Comparison of ENCODE assay signal across 8 cellular contexts in the genomic region with DNA sequence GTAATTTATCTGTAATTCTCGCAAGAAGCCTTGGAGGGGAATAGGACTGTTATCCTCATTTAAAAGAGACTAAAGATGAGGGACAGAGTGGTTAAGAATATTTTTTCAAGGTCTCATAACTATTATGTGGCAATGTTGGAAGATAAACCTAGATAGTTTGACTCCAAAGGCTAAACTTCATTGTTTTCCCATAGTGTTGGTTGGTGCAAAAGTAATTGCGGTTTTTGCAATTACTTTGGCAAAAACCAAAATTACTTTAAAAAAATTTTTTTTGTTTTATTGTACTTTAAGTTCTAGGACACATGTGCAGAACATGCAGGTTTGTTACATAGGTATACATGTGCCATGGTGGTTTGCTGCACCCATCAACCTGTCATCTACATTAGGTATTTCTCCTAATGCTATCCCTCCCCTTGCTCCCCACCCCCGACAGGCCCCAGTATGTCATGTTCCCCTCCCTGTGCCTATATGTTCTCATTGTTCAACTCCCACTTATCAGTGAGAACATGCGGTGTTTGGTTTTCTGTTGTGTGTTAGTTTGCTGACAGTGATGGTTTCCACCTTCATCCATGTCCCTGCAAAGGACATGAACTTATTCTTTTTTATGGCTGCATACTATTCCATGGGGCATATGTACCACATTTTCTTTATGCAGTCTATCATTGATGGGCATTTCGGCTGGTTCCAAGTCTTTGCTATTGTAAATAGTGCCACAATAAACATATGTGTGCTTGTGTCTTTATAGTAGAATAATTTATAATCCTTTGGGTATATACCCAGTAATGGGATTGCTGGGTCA.
DNase-seq lines count a peak whose midpoint lies in the region; ATAC-seq, FAIRE-seq and TF ChIP-seq lines count a peak whose summit lies in the region.
"Not testable (repeated sequence)": the region's sequence is repeated elsewhere in the genome, so short reads cannot be mapped to it uniquely, and the experiment has no call there.

No MANE protein-coding gene starts in this region.

- H3K4me2 ChIP-seq in GM12878 (ENCODE audit: control insufficient read depth, insufficient read depth); K562 (ENCODE audit: insufficient read depth, low read length); mammary epithelial cell (ENCODE audit: insufficient read depth, low read depth, low read length); HepG2 (ENCODE audit: low read depth, low read length); smooth muscle cell: not testable (repeated sequence)

- not testable (repeated sequence) for H3K79me2 ChIP-seq in GM12878 (ENCODE audit: control insufficient read depth, insufficient read depth, low read length); K562 (ENCODE audit: control insufficient read depth, insufficient read depth, low read length); mammary epithelial cell (ENCODE audit: insufficient read depth, low read length); HepG2 (ENCODE audit: insufficient read depth, low read length); smooth muscle cell (ENCODE audit: low read depth)

- not testable (repeated sequence) for H3K4me1 ChIP-seq in HEK293 (ENCODE audit: control insufficient read depth, insufficient read depth, low read length); GM12878 (ENCODE audit: control insufficient read depth, insufficient read depth, low read length); K562 (replicated peaks in 1 of 2; ENCODE audit: control insufficient read depth in 2 of 2, insufficient read depth in 2 of 2, low read length in 2 of 2); HepG2 (ENCODE audit: insufficient read depth, low read length); smooth muscle cell (ENCODE audit: low read depth)
- peaks cover 15% of the 10 kb centered on the region for H3K4me1 ChIP-seq in RWPE2 (ENCODE audit: insufficient read depth, poor library complexity, severe bottlenecking)
- H3K4me1 ChIP-seq in mammary epithelial cell (ENCODE audit: insufficient read depth, low read length) = peaks cover 12% of the 10 kb centered on the region

- not testable (repeated sequence) for H4K20me1 ChIP-seq in GM12878 (ENCODE audit: control insufficient read depth, insufficient read depth); K562 (replicated peaks; ENCODE audit: control insufficient read depth, insufficient read depth, low read length); mammary epithelial cell (ENCODE audit: insufficient read depth, low read length); HepG2 (ENCODE audit: insufficient read depth, low read length); smooth muscle cell (ENCODE audit: low read depth)

- intact Hi-C loops in GM12878 (cut with micrococcal nuclease; ENCODE audit: unreplicated experiment); K562 (cut with micrococcal nuclease); mammary epithelial cell (cut with micrococcal nuclease); HepG2 (cut with micrococcal nuclease; ENCODE audit: unreplicated experiment): not testable (repeated sequence)

- not testable (repeated sequence) for H2AFZ ChIP-seq in GM12878 (ENCODE audit: control insufficient read depth, low read depth, low read length); K562 (ENCODE audit: low read depth, low read length); mammary epithelial cell (ENCODE audit: low read depth, low read length); HepG2 (ENCODE audit: low read length)
- H2AFZ ChIP-seq in smooth muscle cell (ENCODE audit: low read depth) = peak overlapping the region; percentile 39

- FAIRE-seq in GM12878 (lab: Jason Lieb, UNC); K562 (lab: Jason Lieb, UNC); HepG2 (lab: Jason Lieb, UNC): not testable (repeated sequence)

- TF ChIP-seq RAD21 in GM12878 (IDR thresholded peaks at IDR 0.05; ENCODE audit: insufficient read depth, low read depth, low read length); K562 (CRISPR knock-in tag; conservative IDR thresholded peaks at IDR 0.05 in 1 of 2, IDR thresholded peaks at IDR 0.05 in 1 of 2); HepG2 (CRISPR knock-in tag; IDR thresholded peaks at IDR 0.05): not testable (repeated sequence)

- H3K27me3 ChIP-seq in RWPE2 (ENCODE audit: insufficient read depth, poor library complexity, severe bottlenecking); GM12878 (replicated peaks in 1 of 2; ENCODE audit: control insufficient read depth in 2 of 2, insufficient read depth in 2 of 2, low read length in 1 of 2); K562 (ENCODE audit: control insufficient read depth in 2 of 2, insufficient read depth in 2 of 2, low read length in 2 of 2); mammary epithelial cell (ENCODE audit: insufficient read depth, low read length); HepG2 (ENCODE audit: control insufficient read depth in 1 of 2, insufficient read depth in 2 of 2, low read length in 2 of 2); smooth muscle cell (ENCODE audit: low read depth): not testable (repeated sequence)

- SMC1A ChIA-PET in GM12878 (lab: Charles Lee; ENCODE audit: uncharacterized antibody, unreplicated experiment) = not testable (repeated sequence)

- RAD21 ChIA-PET in GM12878 (lab: Charles Lee; ENCODE audit: unreplicated experiment) = not testable (repeated sequence)

- not testable (repeated sequence) for ATAC-seq in RWPE2 (ENCODE audit: low read depth); GM12878; K562; HepG2

- H3K27ac ChIP-seq in HEK293 (ENCODE audit: extremely low read depth, low read depth, low read length); GM12878 (ENCODE audit: control insufficient read depth, insufficient read depth); K562 (ENCODE audit: extremely low read depth, low read depth, low read length); HepG2 (ENCODE audit: extremely low read length, insufficient read depth, low read length); smooth muscle cell (ENCODE audit: low read depth): not testable (repeated sequence)
- H3K27ac ChIP-seq in RWPE2 (ENCODE audit: poor library complexity, severe bottlenecking) (peak overlapping the region; percentile 47), mammary epithelial cell (ENCODE audit: insufficient read depth, low read depth, low read length) (peak overlapping the region; percentile 22)

- in situ Hi-C loops in GM12878 (cut with MboI); K562 (cut with MboI); mammary epithelial cell (cut with MboI; ENCODE audit: low sequenced_read_pairs in 2 of 2); HepG2 (cut with HindIII; ENCODE audit: extremely low pct_ligation_motif_present, low pct_unique_long_range_greater_than_20kb): not testable (repeated sequence)

- CTCF ChIA-PET in HEK293 (lab: Yijun Ruan, JAX); HEK293T (lab: Yijun Ruan, JAX); K562 (lab: Yijun Ruan, JAX; ENCODE audit: low intra/inter-chr PET ratio); mammary epithelial cell (lab: Charles Lee; ENCODE audit: low non-redundant PET); HepG2 (lab: Yijun Ruan, JAX; ENCODE audit: low intra/inter-chr PET ratio, low total read pairs): not testable (repeated sequence)
- CTCF ChIA-PET in GM12878 (lab: Yijun Ruan, JAX) = interaction anchor here (1.1 kb wide), 1 partner anchor 11 kb away, joined by 3 read pairs; no protein-coding TSS in a partner anchor

- 38% methylated on average over 5 of the region's 5 CpGs for WGBS in GM12878 (ENCODE audit: insufficient coverage, insufficient replicate concordance, low lambda C conversion rate, missing lambda C conversion rate)
- WGBS in K562 (ENCODE audit: insufficient coverage, low coverage, missing lambda C conversion rate) = 9% methylated on average over 5 of the region's 5 CpGs
- WGBS in mammary epithelial cell (ENCODE audit: low coverage, missing lambda C conversion rate) = 95% methylated on average over 5 of the region's 5 CpGs
- 60% methylated on average over 5 of the region's 5 CpGs for WGBS in HepG2 (ENCODE audit: low lambda C conversion rate)
- 97% methylated on average over 5 of the region's 5 CpGs for WGBS in smooth muscle cell (ENCODE audit: low lambda C conversion rate)

- not testable (repeated sequence) for TF ChIP-seq EP300 in GM12878 (IDR thresholded peaks at IDR 0.05; ENCODE audit: borderline replicate concordance in 1 of 2, control insufficient read depth in 1 of 2, low read depth in 2 of 2, low read length in 2 of 2); K562 (IDR thresholded peaks at IDR 0.05; ENCODE audit: low read length); HepG2 (IDR thresholded peaks at IDR 0.05; ENCODE audit: low read depth in 2 of 2, low read length in 2 of 2); HepG2 (CRISPR knock-in tag; IDR thresholded peaks at IDR 0.05; ENCODE audit: borderline replicate concordance)

- dilution Hi-C loops in mammary epithelial cell (cut with HindIII; ENCODE audit: low sequenced_read_pairs) = not testable (repeated sequence)

- not testable (repeated sequence) for TF ChIP-seq POLR2A in GM12878 (IDR thresholded peaks at IDR 0.05; ENCODE audit: low read depth, low read length); K562 (conservative IDR thresholded peaks at IDR 0.05); HepG2 (IDR thresholded peaks at IDR 0.05; ENCODE audit: insufficient read depth in 1 of 2, low read depth in 2 of 2, low read length in 2 of 2)

- TF ChIP-seq CTCF in HEK293 (tag by site-specific recombination; IDR thresholded peaks at IDR 0.05); RWPE2 (IDR thresholded peaks at IDR 0.05; ENCODE audit: poor library complexity, severe bottlenecking); GM12878 (IDR thresholded peaks at IDR 0.05 in 2 of 3, conservative IDR thresholded peaks at IDR 0.05 in 1 of 3; ENCODE audit: control insufficient read depth in 2 of 3, extremely low read depth in 1 of 3, insufficient read depth in 1 of 3, low read depth in 3 of 3, low read length in 3 of 3); K562 (IDR thresholded peaks at IDR 0.05 in 2 of 3, conservative IDR thresholded peaks at IDR 0.05 in 1 of 3; ENCODE audit: insufficient read depth in 2 of 3, low read depth in 1 of 3, low read length in 3 of 3); mammary epithelial cell (conservative IDR thresholded peaks at IDR 0.05 in 1 of 2, IDR thresholded peaks at IDR 0.05 in 1 of 2; ENCODE audit: extremely low read depth in 1 of 2, insufficient read depth in 1 of 2, low read depth in 1 of 2, low read length in 2 of 2); HepG2 (CRISPR knock-in tag; IDR thresholded peaks at IDR 0.05); smooth muscle cell (IDR thresholded peaks at IDR 0.05; ENCODE audit: borderline replicate concordance, insufficient read depth, poor library complexity, severe bottlenecking): not testable (repeated sequence)

- not testable (repeated sequence) for H3K36me3 ChIP-seq in HEK293 (ENCODE audit: control insufficient read depth in 2 of 2, insufficient read depth in 1 of 2, low read length in 2 of 2); RWPE2 (ENCODE audit: low read depth); GM12878 (ENCODE audit: control insufficient read depth in 2 of 2, insufficient read depth in 2 of 2, low read length in 1 of 2); K562 (ENCODE audit: control insufficient read depth, insufficient read depth, low read length); mammary epithelial cell (ENCODE audit: insufficient read depth, low read length); HepG2 (replicated peaks in 1 of 2; ENCODE audit: control insufficient read depth in 1 of 2, insufficient read depth in 2 of 2, low read length in 2 of 2); smooth muscle cell (ENCODE audit: low read depth)

- not testable (repeated sequence) for H3F3A ChIP-seq in smooth muscle cell (ENCODE audit: low read depth)

- H3K4me3 ChIP-seq in HEK293 (ENCODE audit: low read depth, low read length); RWPE2 (ENCODE audit: severe bottlenecking); GM12878; K562; mammary epithelial cell (replicated peaks in 1 of 3; ENCODE audit: insufficient read depth in 1 of 3, low read depth in 2 of 3, low read length in 3 of 3); HepG2 (replicated peaks in 1 of 3; ENCODE audit: insufficient read depth in 1 of 3, low read depth in 2 of 3, low read length in 3 of 3); smooth muscle cell: not testable (repeated sequence)

- POLR2A ChIA-PET in HEK293 (lab: Yijun Ruan, JAX); HEK293T (lab: Yijun Ruan, JAX); GM12878 (lab: Charles Lee); K562 (lab: Yijun Ruan, JAX); HepG2 (lab: Yijun Ruan, JAX): not testable (repeated sequence)

- not testable (repeated sequence) for BruUV-seq in GM12878 (replicated peaks; lab: Mats Ljungman, UMichigan); K562 (replicated peaks; lab: Mats Ljungman, UMichigan); mammary epithelial cell (replicated peaks; lab: Mats Ljungman, UMichigan); HepG2 (replicated peaks; lab: Mats Ljungman, UMichigan)

- H3K9me1 ChIP-seq in K562 (ENCODE audit: control insufficient read depth, insufficient read depth, low read length) = not testable (repeated sequence)

- not testable (repeated sequence) for H3K9me3 ChIP-seq in HEK293 (ENCODE audit: control insufficient read depth, insufficient read depth, low read depth, low read length); RWPE2 (ENCODE audit: severe bottlenecking); GM12878 (replicated peaks; ENCODE audit: control insufficient read depth, insufficient read depth, low read length); K562 (replicated peaks; ENCODE audit: control insufficient read depth, insufficient read depth, low read depth, low read length); mammary epithelial cell (replicated peaks; ENCODE audit: insufficient read depth, low read length); HepG2 (ENCODE audit: low read length); smooth muscle cell (replicated peaks; ENCODE audit: low read depth)

- not testable (repeated sequence) for H3K9ac ChIP-seq in GM12878 (ENCODE audit: control insufficient read depth, insufficient read depth, low read length); K562 (ENCODE audit: insufficient read depth in 1 of 2, low read depth in 2 of 2, low read length in 2 of 2); mammary epithelial cell (ENCODE audit: insufficient read depth, low read length); HepG2 (ENCODE audit: insufficient read depth, low read depth, low read length); smooth muscle cell (ENCODE audit: low read depth)

- not testable (repeated sequence) for DNase-seq in HEK293T (ENCODE audit: extremely low spot score); RWPE2 (ENCODE audit: low spot score); GM12878 (ENCODE audit: low read depth, low spot score); K562 (ENCODE audit: extremely low read depth in 1 of 4, low spot score in 3 of 4); mammary epithelial cell; HepG2 (ENCODE audit: low spot score); smooth muscle cell (lab: John Stamatoyannopoulos, UW; ENCODE audit: unreplicated experiment)
